Comparison of ENCODE assay signal across 1 cellular context in genomic region chr9:124520206-124520596, GRCh38.
TF ChIP-seq lines count a peak whose summit lies in the region.

No MANE protein-coding gene starts in this region.

TF ChIP-seq in HepG2, 621 proteins besides CTCF, POLR2A, EP300 and RAD21 (continues in another document):
- no peak for TF ChIP-seq CBX1 (IDR thresholded peaks at IDR 0.05; ENCODE audit: low read depth)
- no peak for TF ChIP-seq DMTF1 (CRISPR knock-in tag; IDR thresholded peaks at IDR 0.05)
- TF ChIP-seq ARID3A (IDR thresholded peaks at IDR 0.05; ENCODE audit: low read depth, low read length), result peak; percentile 78
- TF ChIP-seq, protein P1, sequence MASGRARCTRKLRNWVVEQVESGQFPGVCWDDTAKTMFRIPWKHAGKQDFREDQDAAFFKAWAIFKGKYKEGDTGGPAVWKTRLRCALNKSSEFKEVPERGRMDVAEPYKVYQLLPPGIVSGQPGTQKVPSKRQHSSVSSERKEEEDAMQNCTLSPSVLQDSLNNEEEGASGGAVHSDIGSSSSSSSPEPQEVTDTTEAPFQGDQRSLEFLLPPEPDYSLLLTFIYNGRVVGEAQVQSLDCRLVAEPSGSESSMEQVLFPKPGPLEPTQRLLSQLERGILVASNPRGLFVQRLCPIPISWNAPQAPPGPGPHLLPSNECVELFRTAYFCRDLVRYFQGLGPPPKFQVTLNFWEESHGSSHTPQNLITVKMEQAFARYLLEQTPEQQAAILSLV (CRISPR knock-in tag; IDR thresholded peaks at IDR 0.05; ENCODE audit: borderline replicate concordance), result no peak
- 0 out of 2 replicates have a peak, but pooled peaks have one; percentile 32 for TF ChIP-seq SP5 (CRISPR knock-in tag; IDR thresholded peaks at IDR 0.05; ENCODE audit: borderline replicate concordance, low read depth)
- peak; percentile 83 for TF ChIP-seq ATF1 (CRISPR knock-in tag; IDR thresholded peaks at IDR 0.05)
- no peak for TF ChIP-seq ZNF782 (CRISPR knock-in tag; IDR thresholded peaks at IDR 0.05; ENCODE audit: borderline replicate concordance)
- TF ChIP-seq TBX2 (CRISPR knock-in tag; IDR thresholded peaks at IDR 0.05; ENCODE audit: borderline replicate concordance), result peak; percentile 39; the same call in 1 of the 2 replicates
- no peak for TF ChIP-seq ADNP (CRISPR knock-in tag; IDR thresholded peaks at IDR 0.05)
- peak; percentile 51 for TF ChIP-seq HNF4G (IDR thresholded peaks at IDR 0.05; ENCODE audit: borderline replicate concordance, low read depth, low read length)
- TF ChIP-seq HNF4G (CRISPR knock-in tag; IDR thresholded peaks at IDR 0.05; ENCODE audit: borderline replicate concordance, low read depth), result no peak; the same call in 1 of the 2 replicates
- no peak for TF ChIP-seq ZNF850 (CRISPR knock-in tag; conservative IDR thresholded peaks at IDR 0.05)
- no peak for TF ChIP-seq RFX1 (IDR thresholded peaks at IDR 0.05)
- TF ChIP-seq ZNF570 (CRISPR knock-in tag; IDR thresholded peaks at IDR 0.05; ENCODE audit: borderline replicate concordance), result no peak
- TF ChIP-seq FOSL2 (CRISPR knock-in tag; IDR thresholded peaks at IDR 0.05), result 0 out of 2 replicates have a peak, but pooled peaks have one; percentile 21
- TF ChIP-seq, protein P2, sequence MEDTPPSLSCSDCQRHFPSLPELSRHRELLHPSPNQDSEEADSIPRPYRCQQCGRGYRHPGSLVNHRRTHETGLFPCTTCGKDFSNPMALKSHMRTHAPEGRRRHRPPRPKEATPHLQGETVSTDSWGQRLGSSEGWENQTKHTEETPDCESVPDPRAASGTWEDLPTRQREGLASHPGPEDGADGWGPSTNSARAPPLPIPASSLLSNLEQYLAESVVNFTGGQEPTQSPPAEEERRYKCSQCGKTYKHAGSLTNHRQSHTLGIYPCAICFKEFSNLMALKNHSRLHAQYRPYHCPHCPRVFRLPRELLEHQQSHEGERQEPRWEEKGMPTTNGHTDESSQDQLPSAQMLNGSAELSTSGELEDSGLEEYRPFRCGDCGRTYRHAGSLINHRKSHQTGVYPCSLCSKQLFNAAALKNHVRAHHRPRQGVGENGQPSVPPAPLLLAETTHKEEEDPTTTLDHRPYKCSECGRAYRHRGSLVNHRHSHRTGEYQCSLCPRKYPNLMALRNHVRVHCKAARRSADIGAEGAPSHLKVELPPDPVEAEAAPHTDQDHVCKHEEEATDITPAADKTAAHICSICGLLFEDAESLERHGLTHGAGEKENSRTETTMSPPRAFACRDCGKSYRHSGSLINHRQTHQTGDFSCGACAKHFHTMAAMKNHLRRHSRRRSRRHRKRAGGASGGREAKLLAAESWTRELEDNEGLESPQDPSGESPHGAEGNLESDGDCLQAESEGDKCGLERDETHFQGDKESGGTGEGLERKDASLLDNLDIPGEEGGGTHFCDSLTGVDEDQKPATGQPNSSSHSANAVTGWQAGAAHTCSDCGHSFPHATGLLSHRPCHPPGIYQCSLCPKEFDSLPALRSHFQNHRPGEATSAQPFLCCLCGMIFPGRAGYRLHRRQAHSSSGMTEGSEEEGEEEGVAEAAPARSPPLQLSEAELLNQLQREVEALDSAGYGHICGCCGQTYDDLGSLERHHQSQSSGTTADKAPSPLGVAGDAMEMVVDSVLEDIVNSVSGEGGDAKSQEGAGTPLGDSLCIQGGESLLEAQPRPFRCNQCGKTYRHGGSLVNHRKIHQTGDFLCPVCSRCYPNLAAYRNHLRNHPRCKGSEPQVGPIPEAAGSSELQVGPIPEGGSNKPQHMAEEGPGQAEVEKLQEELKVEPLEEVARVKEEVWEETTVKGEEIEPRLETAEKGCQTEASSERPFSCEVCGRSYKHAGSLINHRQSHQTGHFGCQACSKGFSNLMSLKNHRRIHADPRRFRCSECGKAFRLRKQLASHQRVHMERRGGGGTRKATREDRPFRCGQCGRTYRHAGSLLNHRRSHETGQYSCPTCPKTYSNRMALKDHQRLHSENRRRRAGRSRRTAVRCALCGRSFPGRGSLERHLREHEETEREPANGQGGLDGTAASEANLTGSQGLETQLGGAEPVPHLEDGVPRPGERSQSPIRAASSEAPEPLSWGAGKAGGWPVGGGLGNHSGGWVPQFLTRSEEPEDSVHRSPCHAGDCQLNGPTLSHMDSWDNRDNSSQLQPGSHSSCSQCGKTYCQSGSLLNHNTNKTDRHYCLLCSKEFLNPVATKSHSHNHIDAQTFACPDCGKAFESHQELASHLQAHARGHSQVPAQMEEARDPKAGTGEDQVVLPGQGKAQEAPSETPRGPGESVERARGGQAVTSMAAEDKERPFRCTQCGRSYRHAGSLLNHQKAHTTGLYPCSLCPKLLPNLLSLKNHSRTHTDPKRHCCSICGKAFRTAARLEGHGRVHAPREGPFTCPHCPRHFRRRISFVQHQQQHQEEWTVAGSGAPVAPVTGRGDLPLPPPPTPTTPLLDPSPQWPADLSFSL (CRISPR knock-in tag; IDR thresholded peaks at IDR 0.05), result peak; percentile 39; the same call in 1 of the 2 replicates
- TF ChIP-seq HOXA3 (CRISPR knock-in tag; IDR thresholded peaks at IDR 0.05), result peak; percentile 53
- TF ChIP-seq NFE2L2 (IDR thresholded peaks at IDR 0.05; ENCODE audit: low read length), result no peak
- TF ChIP-seq GATAD2A (CRISPR knock-in tag; IDR thresholded peaks at IDR 0.05), result peak; percentile 78
- TF ChIP-seq HOXD1 (CRISPR knock-in tag; IDR thresholded peaks at IDR 0.05), result no peak
- no peak for TF ChIP-seq NR2F6 (IDR thresholded peaks at IDR 0.05)
- 0 out of 2 replicates have a peak, but pooled peaks have one; percentile 23 for TF ChIP-seq NR2F6 (CRISPR knock-in tag; IDR thresholded peaks at IDR 0.05)
- TF ChIP-seq NFKB2 (CRISPR knock-in tag; IDR thresholded peaks at IDR 0.05; ENCODE audit: borderline replicate concordance), result no peak
- TF ChIP-seq, protein P3, sequence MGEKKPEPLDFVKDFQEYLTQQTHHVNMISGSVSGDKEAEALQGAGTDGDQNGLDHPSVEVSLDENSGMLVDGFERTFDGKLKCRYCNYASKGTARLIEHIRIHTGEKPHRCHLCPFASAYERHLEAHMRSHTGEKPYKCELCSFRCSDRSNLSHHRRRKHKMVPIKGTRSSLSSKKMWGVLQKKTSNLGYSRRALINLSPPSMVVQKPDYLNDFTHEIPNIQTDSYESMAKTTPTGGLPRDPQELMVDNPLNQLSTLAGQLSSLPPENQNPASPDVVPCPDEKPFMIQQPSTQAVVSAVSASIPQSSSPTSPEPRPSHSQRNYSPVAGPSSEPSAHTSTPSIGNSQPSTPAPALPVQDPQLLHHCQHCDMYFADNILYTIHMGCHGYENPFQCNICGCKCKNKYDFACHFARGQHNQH (CRISPR knock-in tag; IDR thresholded peaks at IDR 0.05), result peak; percentile 58; the same call in 1 of the 2 replicates
- TF ChIP-seq THAP11 (CRISPR knock-in tag; IDR thresholded peaks at IDR 0.05), result peak; percentile 63; the same call in 1 of the 2 replicates
- TF ChIP-seq KLF16 (CRISPR knock-in tag; IDR thresholded peaks at IDR 0.05), result peak in 1 of 2 experiments; percentile 71; a peak in 1 of 4 replicates
- peak; percentile 66 for TF ChIP-seq POLR2G (IDR thresholded peaks at IDR 0.05; ENCODE audit: low read depth, low read length)
- TF ChIP-seq, protein P4, sequence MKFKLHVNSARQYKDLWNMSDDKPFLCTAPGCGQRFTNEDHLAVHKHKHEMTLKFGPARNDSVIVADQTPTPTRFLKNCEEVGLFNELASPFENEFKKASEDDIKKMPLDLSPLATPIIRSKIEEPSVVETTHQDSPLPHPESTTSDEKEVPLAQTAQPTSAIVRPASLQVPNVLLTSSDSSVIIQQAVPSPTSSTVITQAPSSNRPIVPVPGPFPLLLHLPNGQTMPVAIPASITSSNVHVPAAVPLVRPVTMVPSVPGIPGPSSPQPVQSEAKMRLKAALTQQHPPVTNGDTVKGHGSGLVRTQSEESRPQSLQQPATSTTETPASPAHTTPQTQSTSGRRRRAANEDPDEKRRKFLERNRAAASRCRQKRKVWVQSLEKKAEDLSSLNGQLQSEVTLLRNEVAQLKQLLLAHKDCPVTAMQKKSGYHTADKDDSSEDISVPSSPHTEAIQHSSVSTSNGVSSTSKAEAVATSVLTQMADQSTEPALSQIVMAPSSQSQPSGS (CRISPR knock-in tag; IDR thresholded peaks at IDR 0.05), result 0 out of 2 replicates have a peak, but pooled peaks have one; percentile 54
- peak; percentile 73 for TF ChIP-seq SALL1 (CRISPR knock-in tag; IDR thresholded peaks at IDR 0.05)
- no peak for TF ChIP-seq ZMYM3 (CRISPR knock-in tag; IDR thresholded peaks at IDR 0.05)
- 0 out of 2 replicates have a peak, but pooled peaks have one; percentile 39 for TF ChIP-seq ERF (CRISPR knock-in tag; IDR thresholded peaks at IDR 0.05)
- no peak for TF ChIP-seq ZNF12 (CRISPR knock-in tag; IDR thresholded peaks at IDR 0.05)
- TF ChIP-seq ZNF761 (CRISPR knock-in tag; conservative IDR thresholded peaks at IDR 0.05), result 0 out of 2 replicates have a peak, but pooled peaks have one; percentile 29
- TF ChIP-seq YY1 (IDR thresholded peaks at IDR 0.05; ENCODE audit: insufficient read depth, insufficient replicate concordance, low read depth, low read length), result peak; percentile 29
- no peak for TF ChIP-seq JUN (CRISPR knock-in tag; IDR thresholded peaks at IDR 0.05)
- 0 out of 2 replicates have a peak, but pooled peaks have one; percentile 14 for TF ChIP-seq GFI1 (CRISPR knock-in tag; IDR thresholded peaks at IDR 0.05; ENCODE audit: borderline replicate concordance)
- peak; percentile 49; the same call in 1 of the 2 replicates for TF ChIP-seq GATAD1 (CRISPR knock-in tag; IDR thresholded peaks at IDR 0.05)
- TF ChIP-seq SOX13 (IDR thresholded peaks at IDR 0.05), result no peak
- peak in 1 of 2 experiments; percentile 72; a peak in 2 of 4 replicates for TF ChIP-seq SOX13 (CRISPR knock-in tag; conservative IDR thresholded peaks at IDR 0.05 in 1 of 2, IDR thresholded peaks at IDR 0.05 in 1 of 2)
- TF ChIP-seq NCOR1 (IDR thresholded peaks at IDR 0.05; ENCODE audit: borderline replicate concordance, low read length), result peak; percentile 76; the same call in 1 of the 2 replicates
- TF ChIP-seq TEAD3 (CRISPR knock-in tag; optimal IDR thresholded peaks at IDR 0.05; ENCODE audit: borderline replicate concordance), result peak; percentile 66
- TF ChIP-seq, protein P5, sequence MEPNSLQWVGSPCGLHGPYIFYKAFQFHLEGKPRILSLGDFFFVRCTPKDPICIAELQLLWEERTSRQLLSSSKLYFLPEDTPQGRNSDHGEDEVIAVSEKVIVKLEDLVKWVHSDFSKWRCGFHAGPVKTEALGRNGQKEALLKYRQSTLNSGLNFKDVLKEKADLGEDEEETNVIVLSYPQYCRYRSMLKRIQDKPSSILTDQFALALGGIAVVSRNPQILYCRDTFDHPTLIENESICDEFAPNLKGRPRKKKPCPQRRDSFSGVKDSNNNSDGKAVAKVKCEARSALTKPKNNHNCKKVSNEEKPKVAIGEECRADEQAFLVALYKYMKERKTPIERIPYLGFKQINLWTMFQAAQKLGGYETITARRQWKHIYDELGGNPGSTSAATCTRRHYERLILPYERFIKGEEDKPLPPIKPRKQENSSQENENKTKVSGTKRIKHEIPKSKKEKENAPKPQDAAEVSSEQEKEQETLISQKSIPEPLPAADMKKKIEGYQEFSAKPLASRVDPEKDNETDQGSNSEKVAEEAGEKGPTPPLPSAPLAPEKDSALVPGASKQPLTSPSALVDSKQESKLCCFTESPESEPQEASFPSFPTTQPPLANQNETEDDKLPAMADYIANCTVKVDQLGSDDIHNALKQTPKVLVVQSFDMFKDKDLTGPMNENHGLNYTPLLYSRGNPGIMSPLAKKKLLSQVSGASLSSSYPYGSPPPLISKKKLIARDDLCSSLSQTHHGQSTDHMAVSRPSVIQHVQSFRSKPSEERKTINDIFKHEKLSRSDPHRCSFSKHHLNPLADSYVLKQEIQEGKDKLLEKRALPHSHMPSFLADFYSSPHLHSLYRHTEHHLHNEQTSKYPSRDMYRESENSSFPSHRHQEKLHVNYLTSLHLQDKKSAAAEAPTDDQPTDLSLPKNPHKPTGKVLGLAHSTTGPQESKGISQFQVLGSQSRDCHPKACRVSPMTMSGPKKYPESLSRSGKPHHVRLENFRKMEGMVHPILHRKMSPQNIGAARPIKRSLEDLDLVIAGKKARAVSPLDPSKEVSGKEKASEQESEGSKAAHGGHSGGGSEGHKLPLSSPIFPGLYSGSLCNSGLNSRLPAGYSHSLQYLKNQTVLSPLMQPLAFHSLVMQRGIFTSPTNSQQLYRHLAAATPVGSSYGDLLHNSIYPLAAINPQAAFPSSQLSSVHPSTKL (CRISPR knock-in tag; IDR thresholded peaks at IDR 0.05), result peak; percentile 69
- peak; percentile 99 for TF ChIP-seq PPARG (CRISPR knock-in tag; conservative IDR thresholded peaks at IDR 0.05)
- peak; percentile 64 for TF ChIP-seq CEBPB (IDR thresholded peaks at IDR 0.05; ENCODE audit: borderline replicate concordance, low read depth, low read length)
- peak; percentile 55; the same call in 1 of the 2 replicates for TF ChIP-seq HMG20A (CRISPR knock-in tag; IDR thresholded peaks at IDR 0.05; ENCODE audit: borderline replicate concordance)
- peak; percentile 72 for TF ChIP-seq DRAP1 (CRISPR knock-in tag; IDR thresholded peaks at IDR 0.05)
- TF ChIP-seq MIER3 (CRISPR knock-in tag; IDR thresholded peaks at IDR 0.05; ENCODE audit: borderline replicate concordance), result peak; percentile 43; the same call in 1 of the 2 replicates
- TF ChIP-seq NAIF1 (CRISPR knock-in tag; IDR thresholded peaks at IDR 0.05; ENCODE audit: borderline replicate concordance), result peak; percentile 57; the same call in 1 of the 2 replicates
